In the genomic region with DNA sequence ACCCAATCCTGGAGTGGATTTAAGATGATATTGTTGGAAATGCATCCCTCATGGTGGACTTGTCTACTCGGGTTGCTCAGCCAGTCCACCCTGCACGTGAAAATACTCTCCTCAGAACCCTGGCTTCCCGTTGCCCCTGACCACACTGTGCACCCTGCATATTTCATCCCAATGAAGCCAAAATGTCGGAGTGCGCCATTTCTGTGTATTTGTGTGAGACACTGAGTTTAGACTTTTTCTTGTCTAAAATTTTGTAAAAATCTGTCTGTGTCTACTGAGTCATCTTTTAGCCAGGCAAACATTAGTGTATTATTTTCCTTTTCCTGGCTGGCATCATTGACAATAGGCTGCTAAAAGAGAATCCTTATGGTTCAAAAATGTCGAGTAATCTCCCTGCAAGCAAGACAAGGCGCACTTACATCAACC, we compare ENCODE assay signal across 1 cellular context.
TF ChIP-seq lines count a peak whose summit lies in the region.

No MANE protein-coding gene starts in this region.

TF ChIP-seq in SK-N-SH treated with all-trans-retinoic acid at 6 μM for 48 hours, 23 proteins besides CTCF, POLR2A, EP300 and RAD21 (continued from another document):
- TF ChIP-seq, protein P1, sequence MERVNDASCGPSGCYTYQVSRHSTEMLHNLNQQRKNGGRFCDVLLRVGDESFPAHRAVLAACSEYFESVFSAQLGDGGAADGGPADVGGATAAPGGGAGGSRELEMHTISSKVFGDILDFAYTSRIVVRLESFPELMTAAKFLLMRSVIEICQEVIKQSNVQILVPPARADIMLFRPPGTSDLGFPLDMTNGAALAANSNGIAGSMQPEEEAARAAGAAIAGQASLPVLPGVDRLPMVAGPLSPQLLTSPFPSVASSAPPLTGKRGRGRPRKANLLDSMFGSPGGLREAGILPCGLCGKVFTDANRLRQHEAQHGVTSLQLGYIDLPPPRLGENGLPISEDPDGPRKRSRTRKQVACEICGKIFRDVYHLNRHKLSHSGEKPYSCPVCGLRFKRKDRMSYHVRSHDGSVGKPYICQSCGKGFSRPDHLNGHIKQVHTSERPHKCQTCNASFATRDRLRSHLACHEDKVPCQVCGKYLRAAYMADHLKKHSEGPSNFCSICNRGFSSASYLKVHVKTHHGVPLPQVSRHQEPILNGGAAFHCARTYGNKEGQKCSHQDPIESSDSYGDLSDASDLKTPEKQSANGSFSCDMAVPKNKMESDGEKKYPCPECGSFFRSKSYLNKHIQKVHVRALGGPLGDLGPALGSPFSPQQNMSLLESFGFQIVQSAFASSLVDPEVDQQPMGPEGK (CRISPR knock-in tag; IDR thresholded peaks at IDR 0.05; ENCODE audit: borderline replicate concordance) = no peak
- TF ChIP-seq ISL1 (CRISPR knock-in tag; IDR thresholded peaks at IDR 0.05) (no peak), ZFP30 (CRISPR knock-in tag; IDR thresholded peaks at IDR 0.05) (no peak), ZNF8 (CRISPR knock-in tag; IDR thresholded peaks at IDR 0.05) (no peak)
- TF ChIP-seq, protein P2, sequence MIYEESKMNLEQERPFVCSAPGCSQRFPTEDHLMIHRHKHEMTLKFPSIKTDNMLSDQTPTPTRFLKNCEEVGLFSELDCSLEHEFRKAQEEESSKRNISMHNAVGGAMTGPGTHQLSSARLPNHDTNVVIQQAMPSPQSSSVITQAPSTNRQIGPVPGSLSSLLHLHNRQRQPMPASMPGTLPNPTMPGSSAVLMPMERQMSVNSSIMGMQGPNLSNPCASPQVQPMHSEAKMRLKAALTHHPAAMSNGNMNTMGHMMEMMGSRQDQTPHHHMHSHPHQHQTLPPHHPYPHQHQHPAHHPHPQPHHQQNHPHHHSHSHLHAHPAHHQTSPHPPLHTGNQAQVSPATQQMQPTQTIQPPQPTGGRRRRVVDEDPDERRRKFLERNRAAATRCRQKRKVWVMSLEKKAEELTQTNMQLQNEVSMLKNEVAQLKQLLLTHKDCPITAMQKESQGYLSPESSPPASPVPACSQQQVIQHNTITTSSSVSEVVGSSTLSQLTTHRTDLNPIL (CRISPR knock-in tag; IDR thresholded peaks at IDR 0.05; ENCODE audit: low read depth) = no peak
